ENCODE assay signal across 17 cellular contexts in the genomic region with DNA sequence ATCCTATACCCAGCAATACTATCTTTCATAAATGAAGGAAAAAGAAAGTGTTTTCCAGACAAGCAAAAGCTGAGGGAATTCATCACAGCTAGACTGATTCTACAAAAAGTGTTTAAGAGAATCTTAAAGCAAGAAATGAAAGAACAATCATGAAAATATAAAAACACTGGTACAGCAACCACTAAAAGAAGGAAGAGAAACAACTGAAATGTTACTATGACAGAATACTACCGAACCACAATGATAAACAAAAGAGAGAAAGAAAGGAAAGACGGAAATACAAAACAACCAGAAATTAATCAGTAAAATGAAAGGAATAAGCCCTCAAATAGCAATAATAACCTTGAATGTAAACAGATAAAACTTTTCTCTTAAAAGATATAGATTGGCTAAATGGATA.
A peak's percentile ranks its signal among the peaks of the same experiment; 100 is the strongest.
DNase-seq lines count a peak whose midpoint lies in the region; ATAC-seq and TF ChIP-seq lines count a peak whose summit lies in the region.
"Had no signal": no experiment of that assay in that cellular context is flagged by ENCODE, and none has a peak within 500 bp of the region (broad histone marks: within the 10 kb centered on the region; RNA-seq: fewer than 3 reads in every experiment).

No MANE protein-coding gene starts in this region.

- no peaks in the 10 kb centered on the region for H3K27me3 Mint-ChIP-seq in naive B cell
- no peaks in the 10 kb centered on the region for H3K27me3 Mint-ChIP-seq in glutamatergic neuron (ENCODE audit: unreplicated experiment)

- peak overlapping the region in 2 of 8 donors; percentile 3 to 70 for H3K4me3 Mint-ChIP-seq in naive B cell
- H3K4me3 Mint-ChIP-seq in glutamatergic neuron (ENCODE audit: unreplicated experiment) = no peak overlapping the region
- H3K4me3 Mint-ChIP-seq: CD8-positive, alpha-beta T cell had no signal

- no peaks in the 10 kb centered on the region for H3K36me3 ChIP-seq in OCI-LY7 (ENCODE audit: insufficient read depth, low read length)

- ATAC-seq in GM19395 (IDR thresholded peaks at IDR 0.05; ENCODE audit: unreplicated experiment) (peak; percentile 53), HG03342 (IDR thresholded peaks at IDR 0.05; ENCODE audit: unreplicated experiment) (peak; percentile 50), naive B cell (ENCODE audit: low read depth in 2 of 2) (peak in 1 of 2 donors; percentile 37), GM19023 (IDR thresholded peaks at IDR 0.05; ENCODE audit: unreplicated experiment) (no peak)
- ATAC-seq: A549; CD8-positive, alpha-beta T cell; HCT116; HepG2 had no signal

- peak overlapping the region; percentile 26; the same call in 1 of the 2 replicates for H3K4me2 ChIP-seq in OCI-LY7 (ENCODE audit: low read length)
- H3K4me2 ChIP-seq: A549, KMS-11 had no signal

- H2AFZ ChIP-seq in OCI-LY7 (ENCODE audit: low read length) = peak overlapping the region; percentile 70; the same call in 1 of the 2 replicates
- H2AFZ ChIP-seq: GM23248 had no signal

- CTCF ChIA-PET in OCI-LY7 (lab: Charles Lee; ENCODE audit: unreplicated experiment) = no interaction called here

- intact Hi-C loops in OCI-LY7 (cut with micrococcal nuclease; ENCODE audit: unreplicated experiment) = no loop called here

- H3K27ac ChIP-seq in OCI-LY7 (ENCODE audit: low read depth, low read length, poor library complexity, severe bottlenecking) = no peak overlapping the region
- H3K27ac ChIP-seq: A549, GM23248, KMS-11 had no signal

- no peaks in the 10 kb centered on the region for H3K9me2 ChIP-seq in OCI-LY7 (ENCODE audit: insufficient read depth, low read length)

- TF ChIP-seq CTCF in OCI-LY7 (conservative IDR thresholded peaks at IDR 0.05; ENCODE audit: low read length) (no peak), glutamatergic neuron (IDR thresholded peaks at IDR 0.05; ENCODE audit: partially characterized antibody, unreplicated experiment) (no peak)

- POLR2A ChIA-PET in OCI-LY7 (lab: Charles Lee) = interaction anchor here (0.7 kb wide), 1 partner anchor 80 kb away, joined by 3 read pairs; no protein-coding TSS in a partner anchor

- no peaks in the 10 kb centered on the region for H4K20me1 ChIP-seq in OCI-LY7 (ENCODE audit: insufficient read depth, low read length)

- H3K9me3 Mint-ChIP-seq in naive B cell (peaks cover 0 to 2% (median 0%) of the 10 kb centered on the region in 7 donors), glutamatergic neuron (ENCODE audit: unreplicated experiment) (no peaks in the 10 kb centered on the region)
- H3K9me3 Mint-ChIP-seq: CD8-positive, alpha-beta T cell had no signal

- no TSS peak for BruUV-seq in OCI-LY7 (replicated peaks; lab: Mats Ljungman, UMichigan)

- H3K27ac Mint-ChIP-seq in naive B cell (peak overlapping the region in 4 of 6 donors; percentile 3 to 17 (median 10)), glutamatergic neuron (ENCODE audit: unreplicated experiment) (no peak overlapping the region)
- H3K27ac Mint-ChIP-seq: CD8-positive, alpha-beta T cell had no signal

- peaks cover 14% of the 10 kb centered on the region; the same call in 1 of the 2 replicates for H3K9me3 ChIP-seq in OCI-LY7 (ENCODE audit: low read length)
- H3K9me3 ChIP-seq: A549 had no signal

- H3K36me3 Mint-ChIP-seq in naive B cell = no peaks in the 10 kb centered on the region
- H3K36me3 Mint-ChIP-seq in glutamatergic neuron (ENCODE audit: unreplicated experiment) = no peaks in the 10 kb centered on the region
- H3K36me3 Mint-ChIP-seq: CD14-positive monocyte; CD8-positive, alpha-beta T cell had no signal

- no peaks in the 10 kb centered on the region for H3K79me2 ChIP-seq in OCI-LY7 (ENCODE audit: insufficient read depth, low read depth, low read length)

- peaks cover 5 to 12% (median 6%) of the 10 kb centered on the region in 3 donors for H3K4me1 Mint-ChIP-seq in naive B cell
- no peaks in the 10 kb centered on the region for H3K4me1 Mint-ChIP-seq in glutamatergic neuron (ENCODE audit: low read depth, unreplicated experiment)

- DNase-seq in OCI-LY7 (ENCODE audit: low spot score) (no peak), naive B cell (no peak), glutamatergic neuron (no peak), NCI-H1930 (lab: John Stamatoyannopoulos, UW) (no peak)
- DNase-seq: CD8-positive, alpha-beta T cell; COR-L47; DND-41; GDM1; GM23248 had no signal

- no peaks in the 10 kb centered on the region for H3K4me1 ChIP-seq in OCI-LY7 (ENCODE audit: insufficient read depth, low read length, poor library complexity, severe bottlenecking)
- H3K4me1 ChIP-seq: A549 had no signal

- peak overlapping the region; percentile 19 for H3K4me3 ChIP-seq in OCI-LY7 (ENCODE audit: low read depth, low read length, poor library complexity, severe bottlenecking)
- H3K4me3 ChIP-seq: A549, GM23248 had no signal
